Comparison of ENCODE assay signal across 8 cellular contexts in the genomic region with DNA sequence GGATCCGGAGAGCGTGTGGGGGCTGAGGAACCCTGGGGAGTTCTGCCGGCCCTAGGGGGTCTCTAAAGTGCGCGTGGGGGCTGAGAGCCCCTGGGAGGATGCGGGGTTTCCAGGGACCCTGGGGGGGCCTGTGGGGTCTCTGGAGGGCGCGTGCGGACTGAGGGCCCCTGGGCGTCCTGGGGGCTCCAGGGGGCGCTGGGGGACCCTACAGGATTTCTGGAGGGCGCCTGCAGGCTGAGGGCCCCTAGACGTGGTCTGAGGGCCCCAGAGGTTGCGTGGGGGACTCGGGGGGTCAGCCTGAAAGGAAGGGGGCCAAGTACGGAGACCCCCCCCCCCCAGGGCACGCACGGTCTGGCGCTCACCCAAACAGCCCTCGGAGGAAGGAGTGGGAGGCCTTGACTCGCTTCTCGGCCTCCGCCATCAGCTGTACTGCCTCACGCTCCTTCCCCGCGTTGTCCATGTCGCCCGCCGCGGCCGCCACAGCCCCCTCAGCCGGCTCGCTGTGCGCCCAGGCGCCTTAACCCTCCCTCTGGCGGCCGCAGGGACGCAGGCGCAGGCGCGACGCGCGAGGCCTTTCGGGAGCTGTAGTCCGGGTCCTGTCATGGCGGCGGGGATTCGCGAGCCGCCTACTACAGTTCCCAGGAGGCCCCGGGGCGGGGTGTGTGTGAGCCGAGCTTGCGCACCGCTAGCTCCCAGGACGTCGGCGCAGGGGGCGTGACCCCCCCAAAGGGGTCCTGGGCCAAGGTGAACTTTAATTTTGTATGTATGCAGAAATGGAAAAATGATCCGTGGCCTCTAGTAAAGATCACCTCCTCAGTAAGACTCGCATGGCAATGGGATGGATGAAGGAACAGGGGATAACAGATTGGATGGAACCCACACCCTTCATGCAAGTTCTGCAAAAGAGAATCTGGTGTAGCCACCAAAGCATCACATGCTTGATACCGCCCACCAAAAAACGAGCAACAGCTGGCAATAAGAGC. TPM values are rescaled to one million over a fixed set of nuclear protein-coding genes. Genes with fewer than 3 reads are reported as not detected.
DNase-seq lines count a peak whose midpoint lies in the region; ATAC-seq, FAIRE-seq and TF ChIP-seq lines count a peak whose summit lies in the region.

NAPB (minus strand) TSS at position 546 of the 983 bp plus-strand sequence; CDS start at position 460, 86 bp downstream.

- peaks cover 0 to 1% (median 0%) of the 10 kb centered on the region in 6 donors for H3K9me3 Mint-ChIP-seq in immature natural killer cell

- peak; percentile 21 for TF ChIP-seq CTCF in AG10803 (conservative IDR thresholded peaks at IDR 0.05; ENCODE audit: low read length)
- TF ChIP-seq CTCF in WI38 (IDR thresholded peaks at IDR 0.05; ENCODE audit: low read depth, low read length), result peak; percentile 37
- TF ChIP-seq CTCF in bronchial epithelial cell (IDR thresholded peaks at IDR 0.05; ENCODE audit: insufficient read depth, low read length, severe bottlenecking), result peak; percentile 51

- peaks cover 0 to 11% (median 2%) of the 10 kb centered on the region in 3 donors for H3K27me3 Mint-ChIP-seq in immature natural killer cell (ENCODE audit: low read depth in 3 of 3)

- H3K36me3 ChIP-seq in bronchial epithelial cell (ENCODE audit: control insufficient read depth, insufficient read depth, low read length), result no peaks in the 10 kb centered on the region

- peak within 1 kb of the TSS; percentile 69 to 89 (median 84) for H3K27ac Mint-ChIP-seq in immature natural killer cell

- H3K4me1 Mint-ChIP-seq in immature natural killer cell, result peaks cover 43 to 49% of the 10 kb centered on the region in 2 donors

- H3K4me3 Mint-ChIP-seq in immature natural killer cell, result peak within 1 kb of the TSS; percentile 83 to 96 (median 92)

- FAIRE-seq in bronchial epithelial cell (lab: Jason Lieb, UNC), result no peak

- H3K27me3 ChIP-seq in bronchial epithelial cell (ENCODE audit: control insufficient read depth, insufficient read depth, low read length), result no peaks in the 10 kb centered on the region

- H3K4me3 ChIP-seq in AG10803 (ENCODE audit: low read length) (peak within 1 kb of the TSS; percentile 90), WI38 (ENCODE audit: low read depth, low read length) (peak within 1 kb of the TSS; percentile 90), bronchial epithelial cell (ENCODE audit: low read depth, low read length) (peak within 1 kb of the TSS; percentile 94)

- ATAC-seq in GM19023 (IDR thresholded peaks at IDR 0.05; ENCODE audit: unreplicated experiment) (peak; percentile 96), HG03196 (IDR thresholded peaks at IDR 0.05; ENCODE audit: unreplicated experiment) (peak; percentile 97)

- H3K36me3 Mint-ChIP-seq in immature natural killer cell, result no peaks in the 10 kb centered on the region

- DNase-seq in AG10803 (ENCODE audit: low read depth) (peak; percentile 88), NCI-H2227 treated with DMSO at 0.1 percent for 48 hours (lab: John Stamatoyannopoulos, UW) (peak; percentile 88), bronchial epithelial cell (ENCODE audit: low read depth) (peak; percentile 82), immature natural killer cell (peak; percentile 90 to 92 (median 91)), smooth muscle cell of the brain vasculature (ENCODE audit: low read depth, low spot score) (peak; percentile 77)

RNA-seq across cellular contexts. Expression of gene NAPB, which starts in this region (rescaled TPM):
- total RNA-seq in bronchial epithelial cell, result 9.9 and 10.8 TPM in 2 replicates
- polyA plus RNA-seq in immature natural killer cell, result 10 to 100 TPM in 1 of 3 donors, 1 to 10 TPM in 2; 6.1 to 11.2 (median 7.0) TPM

Comparison
In these comparisons a context has a peak if more than half of its experiments do, and no peak if none do; other contexts are left out.
1. Peak in every context shown above with its lines: DNase-seq, ATAC-seq and H3K4me3 ChIP-seq.